16 cellular contexts compared by ENCODE assay signal in genomic region chr20:56839791-56840190, GRCh38.
A peak's percentile ranks its signal among the peaks of the same experiment; 100 is the strongest.
DNase-seq lines count a peak whose midpoint lies in the region; ATAC-seq and TF ChIP-seq lines count a peak whose summit lies in the region.
"Had no signal": no experiment of that assay in that cellular context is flagged by ENCODE, and none has a peak within 500 bp of the region (broad histone marks: within the 10 kb centered on the region; RNA-seq: fewer than 3 reads in every experiment).

No MANE protein-coding gene starts in this region.

- H3K27me3 ChIP-seq in thyroid gland = no peaks in the 10 kb centered on the region

- no peak for TF ChIP-seq CTCF in fibroblast of villous mesenchyme (IDR thresholded peaks at IDR 0.05; ENCODE audit: insufficient read depth, low read depth, low read length)
- TF ChIP-seq CTCF in thyroid gland (IDR thresholded peaks at IDR 0.05) = no peak

- H3K4me1 ChIP-seq in thyroid gland = peaks cover 0 to 13% of the 10 kb centered on the region in 2 donors

- H3K27ac ChIP-seq in thyroid gland = no peak overlapping the region

- no peak for TF ChIP-seq POLR2A in thyroid gland (IDR thresholded peaks at IDR 0.05)

- WGBS in thyroid gland, 2 donors = 45 to 57% methylated on average over 5 of the region's 5 CpGs

- H3K9me3 ChIP-seq in thyroid gland = no peaks in the 10 kb centered on the region

- H3K4me3 ChIP-seq in fibroblast of villous mesenchyme (ENCODE audit: low read depth, low read length) = no peak overlapping the region
- no peak overlapping the region for H3K4me3 ChIP-seq in thyroid gland (replicated peaks in 1 of 3)

- no peak for ATAC-seq in GM19397 (IDR thresholded peaks at IDR 0.05; ENCODE audit: unreplicated experiment)
- ATAC-seq: PC-3 had no signal

- intact Hi-C loops in thyroid gland (cut with DNase I) = no loop called here

- H3K36me3 ChIP-seq in thyroid gland = no peaks in the 10 kb centered on the region

- DNase-seq in AG20443 (ENCODE audit: low spot score) (peak; percentile 78), RPMI7951 (ENCODE audit: low read depth) (peak; percentile 66), fibroblast of villous mesenchyme (ENCODE audit: low read depth) (peak; percentile 10), thyroid gland (peak; percentile 21 to 44), DMS53 treated with DMSO at 0.1 percent for 48 hours (lab: John Stamatoyannopoulos, UW; ENCODE audit: unreplicated experiment) (no peak), putamen (ENCODE audit: low spot score) (no peak)
- DNase-seq: EL, H7, Karpas-422, NCI-H1048, NCI-H1436 treated with DMSO at 0.1 percent for 48 hours, NCI-H2029, NCI-H2171, NCI-H526, PC-3 had no signal

Comparison
In these comparisons a context has a peak if more than half of its experiments do, and no peak if none do; other contexts are left out.
1. DNase-seq: peak in AG20443 (single experiment), RPMI7951 (single experiment), fibroblast of villous mesenchyme (single experiment) and thyroid gland (2 of 2); none in DMS53 treated with DMSO at 0.1 percent for 48 hours (single experiment) and putamen (single experiment).